In the genomic region with DNA sequence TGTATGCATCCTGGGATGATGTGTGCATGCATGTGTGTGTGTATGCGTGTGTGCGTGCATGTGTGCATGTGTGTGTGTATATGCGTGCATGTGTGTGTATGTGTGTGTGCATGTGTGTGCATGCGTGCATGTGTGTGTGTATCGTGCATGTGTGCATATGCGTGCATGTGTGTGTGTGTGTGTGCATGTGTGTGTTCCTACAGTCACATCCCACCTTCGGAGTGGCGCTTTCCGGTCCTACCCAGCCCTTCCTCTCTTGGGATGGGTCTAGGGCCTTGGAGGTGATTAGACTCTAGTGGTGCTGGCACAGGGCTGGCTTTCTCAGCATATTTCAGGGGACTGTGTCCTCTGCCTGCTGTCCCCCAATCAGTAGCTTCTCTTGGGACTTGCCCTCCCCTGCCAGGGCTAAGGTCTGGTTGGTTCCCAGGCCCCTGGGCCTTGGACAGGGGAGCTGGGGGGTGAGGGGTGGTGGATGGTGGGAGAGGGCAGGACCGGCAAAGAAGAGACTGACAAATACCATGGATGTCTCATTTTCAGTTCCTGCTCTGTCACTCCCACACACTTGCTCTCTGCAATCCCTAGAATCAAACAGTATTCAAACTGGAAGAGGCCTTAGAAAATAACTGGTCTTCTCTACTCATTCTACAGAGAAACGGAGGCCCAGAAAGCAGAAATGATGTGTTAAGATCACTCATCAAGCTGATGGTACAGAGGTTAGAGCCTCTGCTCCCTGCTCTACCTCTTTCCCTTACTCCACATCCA, we compare ENCODE assay signal across 19 cellular contexts. TPM values are rescaled to one million over a fixed set of nuclear protein-coding genes. Genes with fewer than 3 reads are reported as not detected.
DNase-seq lines count a peak whose midpoint lies in the region; ATAC-seq, FAIRE-seq and TF ChIP-seq lines count a peak whose summit lies in the region.
"Had no signal": no experiment of that assay in that cellular context is flagged by ENCODE, and none has a peak within 500 bp of the region (broad histone marks: within the 10 kb centered on the region; RNA-seq: fewer than 3 reads in every experiment).

No MANE protein-coding gene starts in this region.

- H3K36me3 ChIP-seq in GM12878 (ENCODE audit: control insufficient read depth in 2 of 2, insufficient read depth in 2 of 2, low read length in 1 of 2) (no peaks in the 10 kb centered on the region), PC-3 (ENCODE audit: low read depth, low read length) (no peaks in the 10 kb centered on the region)

- no peaks in the 10 kb centered on the region for H3K79me2 ChIP-seq in GM12878 (ENCODE audit: control insufficient read depth, insufficient read depth, low read length)
- H3K79me2 ChIP-seq in PC-3 (ENCODE audit: low read length): no peaks in the 10 kb centered on the region

- POLR2A ChIA-PET in GM12878 (lab: Charles Lee): interaction anchor here (0.6 kb wide), 1 partner anchor 146 kb away, joined by 3 read pairs; no protein-coding TSS in a partner anchor
- POLR2A ChIA-PET in PC-3 (lab: Charles Lee; ENCODE audit: unreplicated experiment): no interaction called here

- FAIRE-seq in GM12878 (lab: Jason Lieb, UNC) (no peak), urothelium cell line (lab: Jason Lieb, UNC) (peak; percentile 90)
- FAIRE-seq: A549 had no signal

- H3K4me3 ChIP-seq in GM12878 (no peak overlapping the region), PC-3 (ENCODE audit: low read length) (no peak overlapping the region)
- H3K4me3 ChIP-seq: A549, PC-9 had no signal

- H3K27me3 ChIP-seq in GM12878 (replicated peaks in 1 of 2; ENCODE audit: control insufficient read depth in 2 of 2, insufficient read depth in 2 of 2, low read length in 1 of 2): peaks cover 3% of the 10 kb centered on the region in 2 experiments; a peak in 2 of 4 replicates
- no peaks in the 10 kb centered on the region for H3K27me3 ChIP-seq in PC-3 (ENCODE audit: low read length)

- SMC1A ChIA-PET in GM12878 (lab: Charles Lee; ENCODE audit: uncharacterized antibody, unreplicated experiment): interaction anchor here (1.0 to 1.3 kb wide), 2 partner anchors 104 to 122 kb away, joined by 3 read pairs; no protein-coding TSS in a partner anchor

- TF ChIP-seq CTCF in GM12878 (IDR thresholded peaks at IDR 0.05 in 2 of 3, conservative IDR thresholded peaks at IDR 0.05 in 1 of 3; ENCODE audit: control insufficient read depth in 2 of 3, extremely low read depth in 1 of 3, insufficient read depth in 1 of 3, low read depth in 3 of 3, low read length in 3 of 3): no peak
- TF ChIP-seq CTCF in PC-3 (conservative IDR thresholded peaks at IDR 0.05; ENCODE audit: low read depth, low read length): no peak

- no peak for TF ChIP-seq POLR2A in GM12878 (IDR thresholded peaks at IDR 0.05; ENCODE audit: low read depth, low read length)

- H2AFZ ChIP-seq in GM12878 (ENCODE audit: control insufficient read depth, low read depth, low read length): no peak overlapping the region
- no peak overlapping the region for H2AFZ ChIP-seq in PC-3 (ENCODE audit: low read length)
- H2AFZ ChIP-seq: PC-9 had no signal

- WGBS in GM12878 (ENCODE audit: insufficient coverage, insufficient replicate concordance, low lambda C conversion rate, missing lambda C conversion rate): 62% methylated on average over 11 of the region's 11 CpGs

- H4K20me1 ChIP-seq in GM12878 (ENCODE audit: control insufficient read depth, insufficient read depth): no peaks in the 10 kb centered on the region
- no peaks in the 10 kb centered on the region for H4K20me1 ChIP-seq in PC-3 (ENCODE audit: low read length)

- no peaks in the 10 kb centered on the region for H3K9me2 ChIP-seq in PC-3 (replicated peaks; ENCODE audit: low read length)

- ATAC-seq in GM12878 (no peak), PC-3 (no peak)
- ATAC-seq: A549 had no signal

- H3F3A ChIP-seq in PC-3 (ENCODE audit: low read length, unreplicated experiment): no peaks in the 10 kb centered on the region

- peak; percentile 38 for DNase-seq in activated effector memory CD4-positive, alpha-beta T cell treated with anti-CD3 and anti-CD28 coated beads, Interleukin-2, amount 50 U/mL, for 16 hours
- DNase-seq in activated effector memory CD4-positive, alpha-beta T cell treated with Interleukin-2 at 50 U/mL for 16 hours: no peak
- DNase-seq in GM12878 (ENCODE audit: low read depth, low spot score) (no peak), mesenteric fat pad (ENCODE audit: low spot score) (peak; percentile 78), urothelium cell line (ENCODE audit: low spot score) (no peak), PC-3 (no peak), NCI-H146 treated with DMSO at 0.1 percent for 48 hours (lab: John Stamatoyannopoulos, UW; ENCODE audit: unreplicated experiment) (no peak), NOMO-1 treated with DMSO at 0.1 percent for 48 hours (lab: John Stamatoyannopoulos, UW; ENCODE audit: unreplicated experiment) (no peak)
- DNase-seq: Caco-2; HCEC 1CT; NCI-H1436; NCI-H226; NCI-H526; NK-92 treated with Interleukin-12 subunit alpha and Interleukin-12 subunit beta, amount 100 ng/mL, for 24 hours; PC-9 had no signal

- BruUV-seq in GM12878 (replicated peaks; lab: Mats Ljungman, UMichigan): no TSS peak
- BruUV-seq in PC-3 (replicated peaks; lab: Mats Ljungman, UMichigan): no TSS peak

- intact Hi-C loops in GM12878 (cut with micrococcal nuclease; ENCODE audit: unreplicated experiment): no loop called here
- intact Hi-C loops in PC-3 (cut with micrococcal nuclease): no loop called here

- no peaks in the 10 kb centered on the region for H3K4me1 ChIP-seq in GM12878 (ENCODE audit: control insufficient read depth, insufficient read depth, low read length)
- no peaks in the 10 kb centered on the region; the same call in 1 of the 2 replicates for H3K4me1 ChIP-seq in PC-3 (ENCODE audit: insufficient read depth, low read length)
- H3K4me1 ChIP-seq: Caco-2 had no signal

- in situ Hi-C loops in GM12878 (cut with MboI): no loop called here

- no peak overlapping the region for H3K9ac ChIP-seq in GM12878 (ENCODE audit: control insufficient read depth, insufficient read depth, low read length)
- no peak overlapping the region for H3K9ac ChIP-seq in PC-3 (ENCODE audit: low read length)
- H3K9ac ChIP-seq: KMS-11 had no signal

- TF ChIP-seq EP300 in GM12878 (IDR thresholded peaks at IDR 0.05; ENCODE audit: borderline replicate concordance in 1 of 2, control insufficient read depth in 1 of 2, low read depth in 2 of 2, low read length in 2 of 2): no peak

- no peak overlapping the region for H3K4me2 ChIP-seq in GM12878 (ENCODE audit: control insufficient read depth, insufficient read depth)
- H3K4me2 ChIP-seq in PC-3 (ENCODE audit: low read length): no peak overlapping the region
- H3K4me2 ChIP-seq: A549, KMS-11, PC-9 had no signal

- H3K27ac ChIP-seq in GM12878 (ENCODE audit: control insufficient read depth, insufficient read depth) (no peak overlapping the region), PC-3 (ENCODE audit: low read length) (no peak overlapping the region)
- H3K27ac ChIP-seq: A549, C4-2B, KMS-11, PC-9 had no signal

- H3K9me3 ChIP-seq in GM12878 (replicated peaks; ENCODE audit: control insufficient read depth, insufficient read depth, low read length): no peaks in the 10 kb centered on the region
- H3K9me3 ChIP-seq in PC-3 (ENCODE audit: low read length): no peaks in the 10 kb centered on the region
- H3K9me3 ChIP-seq: A549, Caco-2 had no signal

- RAD21 ChIA-PET in GM12878 (lab: Charles Lee; ENCODE audit: unreplicated experiment): no interaction called here

- CTCF ChIA-PET in GM12878 (lab: Yijun Ruan, JAX) (no interaction called here), PC-3 (lab: Charles Lee) (no interaction called here)

- TF ChIP-seq RAD21 in GM12878 (IDR thresholded peaks at IDR 0.05; ENCODE audit: insufficient read depth, low read depth, low read length): no peak

RNA-seq across cellular contexts. Expression of a gene that starts 21.9 kb away (rescaled TPM):
- not detected in 2 replicates for total RNA-seq in GM12878 (2013; cell fraction: nucleolus; rRNA removed)
- total RNA-seq in GM12878 (2014; rRNA removed) (not detected in 2 replicates), GM12878 (2014; rRNA removed; fragmentation: Illumina TruSeq; extraction: Trizol) (not detected in 2 replicates), GM12878 (2021) (not detected in 2 replicates), mesenteric fat pad (0.35 TPM), PC-3 (2014; rRNA removed) (0.18 TPM in 1 of 2 replicates, not detected in the other)
- not detected for polyA plus RNA-seq in GM12878 (2011; ENCODE audit: low read depth)
- polyA plus RNA-seq in GM12878 (2011; rRNA removed) (not detected in 2 replicates), GM12878 (2014; fragmentation: Illumina TruSeq; extraction: Trizol) (not detected in 2 replicates), GM12878 (2014; fragmentation: Nextera tagmentation; extraction: Ambion mirVana) (not detected), GM12878 (2014; rRNA removed) (not detected in 2 replicates), GM12878 (2016; fragmentation: Nextera tagmentation; extraction: Ambion mirVana) (not detected)
- polyA plus RNA-seq in GM12878 (2011; cell fraction: cytosol; rRNA removed): 0.12 TPM in 1 of 2 replicates, not detected in the other
- not detected in 2 replicates for polyA plus RNA-seq in GM12878 (2011; cell fraction: nucleus; rRNA removed)
- polyA plus RNA-seq in GM12878 (2012): 0.03 TPM in 1 of 2 replicates, not detected in the other
- not detected in 2 replicates for polyA minus RNA-seq in GM12878 (2011; rRNA and poly(A)+ RNA removed)
- not detected in 2 replicates for polyA minus RNA-seq in GM12878 (2011; cell fraction: cytosol; rRNA and poly(A)+ RNA removed)
- not detected in 2 replicates for polyA minus RNA-seq in GM12878 (2011; cell fraction: nucleus; rRNA and poly(A)+ RNA removed)
- total RNA-seq: MCF 10A, PC-9 had no signal

RNA-seq across cellular contexts. Expression of a gene that starts 24.9 kb away (rescaled TPM):
- not detected in 2 replicates for total RNA-seq in GM12878 (2013; cell fraction: nucleolus; rRNA removed)
- total RNA-seq in GM12878 (2014; rRNA removed): not detected in 2 replicates
- not detected in 2 replicates for total RNA-seq in GM12878 (2014; rRNA removed; fragmentation: Illumina TruSeq; extraction: Trizol)
- total RNA-seq in GM12878 (2021): not detected in 2 replicates
- polyA plus RNA-seq in GM12878 (2011; ENCODE audit: low read depth): not detected
- not detected in 2 replicates for polyA plus RNA-seq in GM12878 (2011; rRNA removed)
- polyA plus RNA-seq in GM12878 (2011; cell fraction: cytosol; rRNA removed): not detected in 2 replicates
- polyA plus RNA-seq in GM12878 (2011; cell fraction: nucleus; rRNA removed): not detected in 2 replicates
- not detected in 2 replicates for polyA plus RNA-seq in GM12878 (2012)
- not detected in 2 replicates for polyA plus RNA-seq in GM12878 (2014; fragmentation: Illumina TruSeq; extraction: Trizol)
- not detected for polyA plus RNA-seq in GM12878 (2014; fragmentation: Nextera tagmentation; extraction: Ambion mirVana)
- polyA plus RNA-seq in GM12878 (2014; rRNA removed): not detected in 2 replicates
- not detected for polyA plus RNA-seq in GM12878 (2016; fragmentation: Nextera tagmentation; extraction: Ambion mirVana)
- not detected in 2 replicates for polyA minus RNA-seq in GM12878 (2011; rRNA and poly(A)+ RNA removed)
- not detected in 2 replicates for polyA minus RNA-seq in GM12878 (2011; cell fraction: cytosol; rRNA and poly(A)+ RNA removed)
- not detected in 2 replicates for polyA minus RNA-seq in GM12878 (2011; cell fraction: nucleus; rRNA and poly(A)+ RNA removed)
- total RNA-seq in mesenteric fat pad: not detected
- not detected in 2 replicates for total RNA-seq in PC-3 (2014; rRNA removed)
- total RNA-seq: Caco-2, MCF 10A, PC-9 had no signal
- polyA plus RNA-seq: A549 had no signal

RNA-seq across cellular contexts. Expression of a gene that starts 36.1 kb away (rescaled TPM):
- not detected in 2 replicates for total RNA-seq in GM12878 (2013; cell fraction: nucleolus; rRNA removed)
- not detected in 2 replicates for total RNA-seq in GM12878 (2014; rRNA removed)
- not detected in 2 replicates for total RNA-seq in GM12878 (2014; rRNA removed; fragmentation: Illumina TruSeq; extraction: Trizol)
- total RNA-seq in GM12878 (2021): not detected in 2 replicates
- not detected for polyA plus RNA-seq in GM12878 (2011; ENCODE audit: low read depth)
- polyA plus RNA-seq in GM12878 (2011; rRNA removed): not detected in 2 replicates
- not detected in 2 replicates for polyA plus RNA-seq in GM12878 (2011; cell fraction: cytosol; rRNA removed)
- polyA plus RNA-seq in GM12878 (2011; cell fraction: nucleus; rRNA removed): not detected in 2 replicates
- polyA plus RNA-seq in GM12878 (2012): not detected in 2 replicates
- polyA plus RNA-seq in GM12878 (2014; fragmentation: Illumina TruSeq; extraction: Trizol): not detected in 2 replicates
- not detected for polyA plus RNA-seq in GM12878 (2014; fragmentation: Nextera tagmentation; extraction: Ambion mirVana)
- polyA plus RNA-seq in GM12878 (2014; rRNA removed): not detected in 2 replicates
- not detected for polyA plus RNA-seq in GM12878 (2016; fragmentation: Nextera tagmentation; extraction: Ambion mirVana)
- polyA minus RNA-seq in GM12878 (2011; rRNA and poly(A)+ RNA removed): not detected in 2 replicates
- polyA minus RNA-seq in GM12878 (2011; cell fraction: cytosol; rRNA and poly(A)+ RNA removed): not detected in 2 replicates
- not detected in 2 replicates for polyA minus RNA-seq in GM12878 (2011; cell fraction: nucleus; rRNA and poly(A)+ RNA removed)
- not detected for total RNA-seq in mesenteric fat pad
- not detected in 2 replicates for total RNA-seq in PC-3 (2014; rRNA removed)
- total RNA-seq: Caco-2, MCF 10A had no signal
- polyA plus RNA-seq: A549 had no signal

RNA-seq across cellular contexts. Expression of a gene that starts 47.1 kb away (rescaled TPM):
- total RNA-seq in GM12878 (2013; cell fraction: nucleolus; rRNA removed): not detected in 2 replicates
- total RNA-seq in GM12878 (2014; rRNA removed) (not detected in 2 replicates), GM12878 (2014; rRNA removed; fragmentation: Illumina TruSeq; extraction: Trizol) (not detected in 2 replicates), GM12878 (2021) (not detected in 2 replicates), mesenteric fat pad (not detected), PC-3 (2014; rRNA removed) (not detected in 2 replicates)
- polyA plus RNA-seq in GM12878 (2011; ENCODE audit: low read depth): not detected
- polyA plus RNA-seq in GM12878 (2011; rRNA removed) (not detected in 2 replicates), GM12878 (2014; fragmentation: Illumina TruSeq; extraction: Trizol) (not detected in 2 replicates), GM12878 (2014; fragmentation: Nextera tagmentation; extraction: Ambion mirVana) (not detected), GM12878 (2014; rRNA removed) (not detected in 2 replicates), GM12878 (2016; fragmentation: Nextera tagmentation; extraction: Ambion mirVana) (not detected)
- not detected in 2 replicates for polyA plus RNA-seq in GM12878 (2011; cell fraction: cytosol; rRNA removed)
- not detected in 2 replicates for polyA plus RNA-seq in GM12878 (2011; cell fraction: nucleus; rRNA removed)
- not detected in 2 replicates for polyA plus RNA-seq in GM12878 (2012)
- polyA minus RNA-seq in GM12878 (2011; rRNA and poly(A)+ RNA removed): not detected in 2 replicates
- polyA minus RNA-seq in GM12878 (2011; cell fraction: cytosol; rRNA and poly(A)+ RNA removed): not detected in 2 replicates
- polyA minus RNA-seq in GM12878 (2011; cell fraction: nucleus; rRNA and poly(A)+ RNA removed): not detected in 2 replicates
- total RNA-seq: Caco-2, MCF 10A, PC-9 had no signal

Comparison
In these comparisons a context has a peak if more than half of its experiments do, and no peak if none do; other contexts are left out.
1. DNase-seq: peak in activated effector memory CD4-positive, alpha-beta T cell treated with anti-CD3 and anti-CD28 coated beads, Interleukin-2, amount 50 U/mL, for 16 hours (single experiment) and mesenteric fat pad (single experiment); none in activated effector memory CD4-positive, alpha-beta T cell treated with Interleukin-2 at 50 U/mL for 16 hours (single experiment), GM12878 (single experiment), urothelium cell line (single experiment), PC-3 (single experiment), NCI-H146 treated with DMSO at 0.1 percent for 48 hours (single experiment) and NOMO-1 treated with DMSO at 0.1 percent for 48 hours (single experiment).